In genomic region chr7:130918129-130919052, GRCh38 we compare ENCODE assay signal across 10 cellular contexts.
DNase-seq lines count a peak whose midpoint lies in the region; ATAC-seq and TF ChIP-seq lines count a peak whose summit lies in the region.
"Had no signal": no experiment of that assay in that cellular context is flagged by ENCODE, and none has a peak within 500 bp of the region (broad histone marks: within the 10 kb centered on the region; RNA-seq: fewer than 3 reads in every experiment).

No MANE protein-coding gene starts in this region.

- ATAC-seq in foreskin keratinocyte (no peak), left lung (no peak)

- no peak overlapping the region for H3K4me3 ChIP-seq in left lung

- H3K27me3 Mint-ChIP-seq in activated CD4-positive, alpha-beta memory T cell treated with anti-CD3 and anti-CD28 coated beads for 36 hours: no peaks in the 10 kb centered on the region
- no peaks in the 10 kb centered on the region for H3K27me3 Mint-ChIP-seq in stimulated activated naive CD8-positive, alpha-beta T cell treated with anti-CD3 and anti-CD28 coated beads, Interleukin-15, Interleukin-2, amounts not matched to agents 100 ng/mL and 50 ng/mL, for 24 hours

- peak overlapping the region; percentile 83 for H3K27ac Mint-ChIP-seq in activated CD4-positive, alpha-beta memory T cell treated with anti-CD3 and anti-CD28 coated beads for 36 hours
- peak overlapping the region; percentile 97 for H3K27ac Mint-ChIP-seq in stimulated activated naive CD8-positive, alpha-beta T cell treated with anti-CD3 and anti-CD28 coated beads, Interleukin-15, Interleukin-2, amounts not matched to agents 100 ng/mL and 50 ng/mL, for 24 hours

- no peaks in the 10 kb centered on the region for H3K9me3 Mint-ChIP-seq in activated CD4-positive, alpha-beta memory T cell treated with anti-CD3 and anti-CD28 coated beads for 36 hours
- no peaks in the 10 kb centered on the region for H3K9me3 Mint-ChIP-seq in stimulated activated naive CD8-positive, alpha-beta T cell treated with anti-CD3 and anti-CD28 coated beads, Interleukin-15, Interleukin-2, amounts not matched to agents 100 ng/mL and 50 ng/mL, for 24 hours

- intact Hi-C loops in activated CD4-positive, alpha-beta memory T cell treated with anti-CD3 and anti-CD28 coated beads for 36 hours (cut with micrococcal nuclease): loop anchor here (1.0 kb wide), 1 partner anchor 8 kb away; no protein-coding TSS in a partner anchor
- intact Hi-C loops in left lung (cut with DNase I): no loop called here

- H3K27me3 ChIP-seq in foreskin keratinocyte (no peaks in the 10 kb centered on the region), left lung (no peaks in the 10 kb centered on the region)

- TF ChIP-seq CTCF in foreskin keratinocyte (conservative IDR thresholded peaks at IDR 0.05) (no peak), left lung (IDR thresholded peaks at IDR 0.05) (no peak)

- H3K4me1 Mint-ChIP-seq in activated CD4-positive, alpha-beta memory T cell treated with anti-CD3 and anti-CD28 coated beads for 36 hours (ENCODE audit: low read depth): peaks cover 94% of the 10 kb centered on the region
- peaks cover 100% of the 10 kb centered on the region for H3K4me1 Mint-ChIP-seq in stimulated activated naive CD8-positive, alpha-beta T cell treated with anti-CD3 and anti-CD28 coated beads, Interleukin-15, Interleukin-2, amounts not matched to agents 100 ng/mL and 50 ng/mL, for 24 hours (ENCODE audit: low read depth)

- DNase-seq in activated CD4-positive, alpha-beta T cell treated with anti-CD3 and anti-CD28 coated beads for 48 hours: peak; percentile 68
- DNase-seq in activated CD4-positive, alpha-beta T cell treated with anti-CD3 and anti-CD28 coated beads, Interleukin-2, amount 50 U/mL, for 4 hours: no peak
- DNase-seq in activated CD4-positive, alpha-beta memory T cell treated with anti-CD3 and anti-CD28 coated beads for 36 hours: peak; percentile 81
- DNase-seq in foreskin keratinocyte: peak in 1 of 2 donors; percentile 29
- DNase-seq in cortex of kidney (lab: John Stamatoyannopoulos, UW): no peak
- DNase-seq in DMS153 (lab: John Stamatoyannopoulos, UW): no peak
- DNase-seq in left lung: no peak
- DNase-seq: midbrain, NCI-H1105 had no signal

- H3K36me3 ChIP-seq in left lung: peaks cover 0 to 16% of the 10 kb centered on the region in 2 donors

- H3K27ac ChIP-seq in foreskin keratinocyte (peak overlapping the region; percentile 3), left lung (peak overlapping the region in 1 of 2 donors; percentile 42)

- H3K36me3 Mint-ChIP-seq in activated CD4-positive, alpha-beta memory T cell treated with anti-CD3 and anti-CD28 coated beads for 36 hours: peaks cover 85% of the 10 kb centered on the region
- H3K36me3 Mint-ChIP-seq in stimulated activated naive CD8-positive, alpha-beta T cell treated with anti-CD3 and anti-CD28 coated beads, Interleukin-15, Interleukin-2, amounts not matched to agents 100 ng/mL and 50 ng/mL, for 24 hours (ENCODE audit: low read depth): peaks cover 89% of the 10 kb centered on the region

- H3K4me1 ChIP-seq in foreskin keratinocyte: peaks cover 42% of the 10 kb centered on the region
- H3K4me1 ChIP-seq in left lung: peaks cover 12 to 76% of the 10 kb centered on the region in 2 donors

- peak overlapping the region; percentile 46 for H3K4me3 Mint-ChIP-seq in activated CD4-positive, alpha-beta memory T cell treated with anti-CD3 and anti-CD28 coated beads for 36 hours
- peak overlapping the region; percentile 59 for H3K4me3 Mint-ChIP-seq in stimulated activated naive CD8-positive, alpha-beta T cell treated with anti-CD3 and anti-CD28 coated beads, Interleukin-15, Interleukin-2, amounts not matched to agents 100 ng/mL and 50 ng/mL, for 24 hours

- H3K9me3 ChIP-seq in left lung: no peaks in the 10 kb centered on the region

- CTCF ChIA-PET in activated CD4-positive, alpha-beta memory T cell treated with anti-CD3 and anti-CD28 coated beads for 36 hours (lab: Charles Lee): no interaction called here

- POLR2A ChIA-PET in activated CD4-positive, alpha-beta memory T cell treated with anti-CD3 and anti-CD28 coated beads for 36 hours (lab: Charles Lee): interaction anchor here (0.7 to 2.2 kb wide), 5 partner anchors 20 to 36 kb away, joined by 3 to 8 read pairs (median 6); no protein-coding TSS in a partner anchor

Comparison
In these comparisons a context has a peak if more than half of its experiments do, and no peak if none do; other contexts are left out.
1. DNase-seq: peak in activated CD4-positive, alpha-beta T cell treated with anti-CD3 and anti-CD28 coated beads for 48 hours (single experiment) and activated CD4-positive, alpha-beta memory T cell treated with anti-CD3 and anti-CD28 coated beads for 36 hours (single experiment); none in activated CD4-positive, alpha-beta T cell treated with anti-CD3 and anti-CD28 coated beads, Interleukin-2, amount 50 U/mL, for 4 hours (0 of 2), cortex of kidney (single experiment), DMS153 (single experiment) and left lung (0 of 2).